In genomic region chr3:28186748-28187147, GRCh38 we compare ENCODE assay signal across 1 cellular context.
A peak's percentile ranks its signal among the peaks of the same experiment; 100 is the strongest.
TF ChIP-seq lines count a peak whose summit lies in the region.

No MANE protein-coding gene starts in this region.

TF ChIP-seq in HepG2, 621 proteins besides CTCF, POLR2A, EP300 and RAD21 (continued from another document):
- peak; percentile 31; the same call in 1 of the 2 replicates for TF ChIP-seq ATF7 (IDR thresholded peaks at IDR 0.05)
- no peak for TF ChIP-seq ATF7 (CRISPR knock-in tag; IDR thresholded peaks at IDR 0.05)
